In the genomic region with DNA sequence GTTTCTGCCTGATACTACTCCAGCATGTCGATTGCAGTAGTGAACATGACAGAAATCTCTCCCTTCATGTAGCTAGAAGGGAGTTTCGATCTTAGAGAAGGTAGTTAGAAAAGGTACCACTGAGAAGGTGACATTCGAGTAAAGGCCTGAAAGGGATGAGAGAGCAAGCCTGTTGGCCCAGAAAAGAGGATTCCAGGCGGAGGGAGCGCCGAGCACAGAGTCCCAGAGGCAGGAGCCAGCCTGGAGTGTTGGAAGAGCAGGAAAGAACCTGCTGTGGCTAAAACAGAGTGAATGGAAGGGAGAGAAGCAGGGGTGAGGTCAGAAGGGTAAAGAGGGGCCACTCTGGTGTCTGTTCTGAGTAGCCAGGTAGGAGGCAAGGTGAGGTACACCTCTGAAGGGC, we compare ENCODE assay signal across 13 cellular contexts. TPM values are rescaled to one million over a fixed set of nuclear protein-coding genes. Genes with fewer than 3 reads are reported as not detected.
DNase-seq lines count a peak whose midpoint lies in the region; ATAC-seq, FAIRE-seq and TF ChIP-seq lines count a peak whose summit lies in the region.
"Had no signal": no experiment of that assay in that cellular context is flagged by ENCODE, and none has a peak within 500 bp of the region (broad histone marks: within the 10 kb centered on the region; RNA-seq: fewer than 3 reads in every experiment).

No MANE protein-coding gene starts in this region.

- H3K9me3 ChIP-seq in A673 (ENCODE audit: low read depth, low read length, poor library complexity, severe bottlenecking), result no peaks in the 10 kb centered on the region
- no peaks in the 10 kb centered on the region for H3K9me3 ChIP-seq in endodermal cell (ENCODE audit: control insufficient read depth, low read length)

- 92% methylated on average over 4 to 6 of the region's 6 CpGs for WGBS in endodermal cell (ENCODE audit: insufficient coverage in 1 of 2, insufficient read length in 1 of 2), 2 experiments

- H3K27ac ChIP-seq in A673 (ENCODE audit: low read depth, low read length, poor library complexity, severe bottlenecking) (peak overlapping the region; percentile 33), GM23338 (ENCODE audit: low read depth) (peak overlapping the region; percentile 4; the same call in 1 of the 2 replicates), endodermal cell (ENCODE audit: low read depth, low read length) (no peak overlapping the region)

- H3K79me2 ChIP-seq in GM23338 (replicated peaks; ENCODE audit: insufficient read depth), result no peaks in the 10 kb centered on the region

- no peak overlapping the region for H3K4me3 ChIP-seq in A673 (ENCODE audit: low read depth, low read length, poor library complexity, severe bottlenecking)
- no peak overlapping the region for H3K4me3 ChIP-seq in GM23338
- H3K4me3 ChIP-seq in endodermal cell (ENCODE audit: low read length), result no peak overlapping the region

- intact Hi-C loops in A673 (cut with micrococcal nuclease; ENCODE audit: unreplicated experiment), result no loop called here

- H3K9ac ChIP-seq in endodermal cell (ENCODE audit: extremely low read depth, low read length, poor library complexity, severe bottlenecking), result no peak overlapping the region

- H3K27me3 ChIP-seq in A673 (replicated peaks; ENCODE audit: insufficient read depth, low read depth, low read length, poor library complexity) (no peaks in the 10 kb centered on the region), GM23338 (ENCODE audit: insufficient read depth) (no peaks in the 10 kb centered on the region), endodermal cell (ENCODE audit: control insufficient read depth, insufficient read depth, low read length, poor library complexity, severe bottlenecking) (no peaks in the 10 kb centered on the region)

- H3K36me3 ChIP-seq in A673 (ENCODE audit: insufficient read depth, low read length, poor library complexity, severe bottlenecking) (no peaks in the 10 kb centered on the region), GM23338 (ENCODE audit: insufficient read depth) (no peaks in the 10 kb centered on the region), endodermal cell (ENCODE audit: control insufficient read depth, insufficient read depth, low read length) (peaks cover 28% of the 10 kb centered on the region)

- BruUV-seq in A673 (replicated peaks; lab: Mats Ljungman, UMichigan), result no TSS peak

- POLR2A ChIA-PET in A673 (lab: Charles Lee; ENCODE audit: low non-redundant PET), result no interaction called here

- H3K27me3 Mint-ChIP-seq in GM23338 (ENCODE audit: insufficient read depth, low read depth, poor library complexity), result peaks cover 5% of the 10 kb centered on the region
- H3K27me3 Mint-ChIP-seq in endodermal cell (ENCODE audit: insufficient read depth), result no peaks in the 10 kb centered on the region
- H3K27me3 Mint-ChIP-seq in nephron progenitor cell (ENCODE audit: low read depth, poor library complexity), result no peaks in the 10 kb centered on the region

- ATAC-seq in GM23338, result no peak; the same call in 2 of the 3 replicates
- ATAC-seq in GM21528 (IDR thresholded peaks at IDR 0.05; ENCODE audit: low FRiP score, unreplicated experiment), result no peak
- ATAC-seq in HG02759 (IDR thresholded peaks at IDR 0.05; ENCODE audit: unreplicated experiment), result no peak

- H3K36me3 Mint-ChIP-seq in GM23338 (ENCODE audit: low read depth), result peaks cover 10% of the 10 kb centered on the region; the same call in 2 of the 3 replicates
- H3K36me3 Mint-ChIP-seq in endodermal cell (ENCODE audit: low read depth), result peaks cover 19% of the 10 kb centered on the region
- peaks cover 42% of the 10 kb centered on the region for H3K36me3 Mint-ChIP-seq in nephron progenitor cell (ENCODE audit: low read depth)

- DNase-seq in A673 (ENCODE audit: low spot score) (no peak), GM23338 (ENCODE audit: low spot score) (no peak), endodermal cell (no peak), nephron progenitor cell (no peak), GM12892 (ENCODE audit: insufficient read length) (no peak), GM19238 (ENCODE audit: insufficient read length, low spot score) (no peak)
- DNase-seq: activated CD4-positive, alpha-beta T cell treated with anti-CD3 and anti-CD28 coated beads for 1 hour; DMS 273 treated with DMSO at 0.1 percent for 48 hours; islet precursor cell; NCI-H1436 treated with DMSO at 0.1 percent for 48 hours had no signal

- H3F3A ChIP-seq in GM23338 (replicated peaks; ENCODE audit: low read depth), result no peaks in the 10 kb centered on the region

- no peaks in the 10 kb centered on the region for H3K9me2 ChIP-seq in GM23338 (ENCODE audit: insufficient read depth)

- H4K20me1 ChIP-seq in GM23338 (replicated peaks; ENCODE audit: insufficient read depth), result no peaks in the 10 kb centered on the region; the same call in 1 of the 2 replicates

- CTCF ChIA-PET in A673 (lab: Charles Lee), result no interaction called here

- H3K4me1 Mint-ChIP-seq in GM23338 (peaks cover 19% of the 10 kb centered on the region), endodermal cell (no peaks in the 10 kb centered on the region), nephron progenitor cell (peaks cover 4% of the 10 kb centered on the region)

- FAIRE-seq in GM12892 (lab: Jason Lieb, UNC), result no peak

- no peaks in the 10 kb centered on the region for H3K9me3 Mint-ChIP-seq in GM23338
- no peaks in the 10 kb centered on the region for H3K9me3 Mint-ChIP-seq in endodermal cell
- no peaks in the 10 kb centered on the region for H3K9me3 Mint-ChIP-seq in nephron progenitor cell
- H3K9me3 Mint-ChIP-seq: T-helper 1 cell treated with Interleukin-12 subunit alpha and Interleukin-12 subunit beta and Interleukin-4 antibody, amounts not matched to agents 30 μg/mL and 1 μg/mL, for 36 hours had no signal

- no peak for TF ChIP-seq POLR2A in GM12892 (IDR thresholded peaks at IDR 0.05; ENCODE audit: low read depth, low read length)

- H3K4me3 Mint-ChIP-seq in GM23338 (no peak overlapping the region), endodermal cell (no peak overlapping the region), nephron progenitor cell (no peak overlapping the region)
- H3K4me3 Mint-ChIP-seq: T-helper 1 cell treated with Interleukin-12 subunit alpha and Interleukin-12 subunit beta and Interleukin-4 antibody, amounts not matched to agents 30 μg/mL and 1 μg/mL, for 36 hours had no signal

- TF ChIP-seq CTCF in A673 (conservative IDR thresholded peaks at IDR 0.05; ENCODE audit: low read depth, low read length) (no peak), GM23338 (conservative IDR thresholded peaks at IDR 0.05; ENCODE audit: low read depth in 2 of 2) (no peak), endodermal cell (conservative IDR thresholded peaks at IDR 0.05) (no peak), nephron progenitor cell (IDR thresholded peaks at IDR 0.05) (no peak)

- peaks cover 26% of the 10 kb centered on the region for H3K4me1 ChIP-seq in A673 (ENCODE audit: insufficient read depth, low read length, poor library complexity, severe bottlenecking)
- H3K4me1 ChIP-seq in GM23338 (ENCODE audit: insufficient read depth), result no peaks in the 10 kb centered on the region
- no peaks in the 10 kb centered on the region for H3K4me1 ChIP-seq in endodermal cell (ENCODE audit: control insufficient read depth, insufficient read depth, low read length)

- H3K27ac Mint-ChIP-seq in GM23338, result no peak overlapping the region
- H3K27ac Mint-ChIP-seq in endodermal cell, result peak overlapping the region; percentile 24
- peak overlapping the region; percentile 9 for H3K27ac Mint-ChIP-seq in nephron progenitor cell
- H3K27ac Mint-ChIP-seq: T-helper 1 cell treated with Interleukin-12 subunit alpha and Interleukin-12 subunit beta and Interleukin-4 antibody, amounts not matched to agents 30 μg/mL and 1 μg/mL, for 36 hours had no signal

- H2AFZ ChIP-seq in GM23338, result no peak overlapping the region

- no peak overlapping the region for H3K4me2 ChIP-seq in GM23338

TF ChIP-seq in GM23338, 12 proteins besides CTCF, POLR2A, EP300 and RAD21 (continues in another document):
- TF ChIP-seq EZH2phosphoT487 (IDR thresholded peaks at IDR 0.05; ENCODE audit: unreplicated experiment) (no peak), ZNF114 (CRISPR knock-in tag; IDR thresholded peaks at IDR 0.05) (no peak)
- TF ChIP-seq, protein P1, sequence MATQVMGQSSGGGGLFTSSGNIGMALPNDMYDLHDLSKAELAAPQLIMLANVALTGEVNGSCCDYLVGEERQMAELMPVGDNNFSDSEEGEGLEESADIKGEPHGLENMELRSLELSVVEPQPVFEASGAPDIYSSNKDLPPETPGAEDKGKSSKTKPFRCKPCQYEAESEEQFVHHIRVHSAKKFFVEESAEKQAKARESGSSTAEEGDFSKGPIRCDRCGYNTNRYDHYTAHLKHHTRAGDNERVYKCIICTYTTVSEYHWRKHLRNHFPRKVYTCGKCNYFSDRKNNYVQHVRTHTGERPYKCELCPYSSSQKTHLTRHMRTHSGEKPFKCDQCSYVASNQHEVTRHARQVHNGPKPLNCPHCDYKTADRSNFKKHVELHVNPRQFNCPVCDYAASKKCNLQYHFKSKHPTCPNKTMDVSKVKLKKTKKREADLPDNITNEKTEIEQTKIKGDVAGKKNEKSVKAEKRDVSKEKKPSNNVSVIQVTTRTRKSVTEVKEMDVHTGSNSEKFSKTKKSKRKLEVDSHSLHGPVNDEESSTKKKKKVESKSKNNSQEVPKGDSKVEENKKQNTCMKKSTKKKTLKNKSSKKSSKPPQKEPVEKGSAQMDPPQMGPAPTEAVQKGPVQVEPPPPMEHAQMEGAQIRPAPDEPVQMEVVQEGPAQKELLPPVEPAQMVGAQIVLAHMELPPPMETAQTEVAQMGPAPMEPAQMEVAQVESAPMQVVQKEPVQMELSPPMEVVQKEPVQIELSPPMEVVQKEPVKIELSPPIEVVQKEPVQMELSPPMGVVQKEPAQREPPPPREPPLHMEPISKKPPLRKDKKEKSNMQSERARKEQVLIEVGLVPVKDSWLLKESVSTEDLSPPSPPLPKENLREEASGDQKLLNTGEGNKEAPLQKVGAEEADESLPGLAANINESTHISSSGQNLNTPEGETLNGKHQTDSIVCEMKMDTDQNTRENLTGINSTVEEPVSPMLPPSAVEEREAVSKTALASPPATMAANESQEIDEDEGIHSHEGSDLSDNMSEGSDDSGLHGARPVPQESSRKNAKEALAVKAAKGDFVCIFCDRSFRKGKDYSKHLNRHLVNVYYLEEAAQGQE (IDR thresholded peaks at IDR 0.05; ENCODE audit: unreplicated experiment), result no peak

RNA-seq across cellular contexts. Expression of a gene that starts 52.5 kb away (rescaled TPM):
- 21.0 and 22.9 TPM in 2 replicates for total RNA-seq in A673 (2021)
- total RNA-seq in GM23338 (2014; rRNA removed; shearing (Covaris generic)), result 16.0 and 19.4 TPM in 2 replicates
- 20.0 and 23.5 TPM in 2 replicates for polyA plus RNA-seq in GM23338 (2016; fragmentation: Nextera tagmentation; extraction: Ambion mirVana)
- 10 to 100 TPM; 21.9 to 27.9 TPM for total RNA-seq in endodermal cell
- polyA plus RNA-seq in endodermal cell (2013, experiment 1 of 2), result 18.7 TPM
- polyA plus RNA-seq in endodermal cell (2013, experiment 2 of 2), result 18.8 TPM
- polyA plus RNA-seq in GM12892 (2012; ENCODE audit: missing spikeins), result 7.8 TPM

RNA-seq across cellular contexts. Expression of a gene that starts 58.2 kb away (rescaled TPM):
- total RNA-seq in A673 (2021) (439 and 447 TPM in 2 replicates), endodermal cell (100 to 1,000 TPM; 181 to 183 TPM)
- 298 and 327 TPM in 2 replicates for total RNA-seq in GM23338 (2014; rRNA removed; shearing (Covaris generic))
- polyA plus RNA-seq in GM23338 (2016; fragmentation: Nextera tagmentation; extraction: Ambion mirVana), result 127 and 136 TPM in 2 replicates
- polyA plus RNA-seq in endodermal cell (2013, experiment 1 of 2), result 139 TPM
- polyA plus RNA-seq in endodermal cell (2013, experiment 2 of 2), result 133 TPM
- polyA plus RNA-seq in GM12892 (2012; ENCODE audit: missing spikeins), result 399 TPM
